In genomic region chr19:10683582-10683981, GRCh38 we compare ENCODE assay signal across 1 cellular context.
TF ChIP-seq lines count a peak whose summit lies in the region.

No MANE protein-coding gene starts in this region.

TF ChIP-seq in IMR-90, 13 proteins besides CTCF, POLR2A, EP300 and RAD21:
- TF ChIP-seq USF2 (IDR thresholded peaks at IDR 0.05; ENCODE audit: low read depth, low read length) = no peak
- TF ChIP-seq RCOR1 (IDR thresholded peaks at IDR 0.05; ENCODE audit: insufficient replicate concordance, low read length) = no peak
- no peak for TF ChIP-seq BHLHE40 (IDR thresholded peaks at IDR 0.05; ENCODE audit: low read depth, low read length)
- no peak for TF ChIP-seq MAFK (IDR thresholded peaks at IDR 0.05; ENCODE audit: low read depth, low read length)
- TF ChIP-seq FOS (IDR thresholded peaks at IDR 0.05; ENCODE audit: low read depth, low read length) = no peak
- no peak for TF ChIP-seq CHD1 (IDR thresholded peaks at IDR 0.05; ENCODE audit: low read depth, low read length)
- no peak for TF ChIP-seq RFX5 (IDR thresholded peaks at IDR 0.05; ENCODE audit: low read depth, low read length)
- no peak for TF ChIP-seq NFE2L2 (IDR thresholded peaks at IDR 0.05; ENCODE audit: low read depth, low read length)
- no peak for TF ChIP-seq MXI1 (IDR thresholded peaks at IDR 0.05; ENCODE audit: borderline replicate concordance, low read depth, low read length)
- no peak for TF ChIP-seq CEBPB (IDR thresholded peaks at IDR 0.05; ENCODE audit: low read depth, low read length)
